In the genomic region with DNA sequence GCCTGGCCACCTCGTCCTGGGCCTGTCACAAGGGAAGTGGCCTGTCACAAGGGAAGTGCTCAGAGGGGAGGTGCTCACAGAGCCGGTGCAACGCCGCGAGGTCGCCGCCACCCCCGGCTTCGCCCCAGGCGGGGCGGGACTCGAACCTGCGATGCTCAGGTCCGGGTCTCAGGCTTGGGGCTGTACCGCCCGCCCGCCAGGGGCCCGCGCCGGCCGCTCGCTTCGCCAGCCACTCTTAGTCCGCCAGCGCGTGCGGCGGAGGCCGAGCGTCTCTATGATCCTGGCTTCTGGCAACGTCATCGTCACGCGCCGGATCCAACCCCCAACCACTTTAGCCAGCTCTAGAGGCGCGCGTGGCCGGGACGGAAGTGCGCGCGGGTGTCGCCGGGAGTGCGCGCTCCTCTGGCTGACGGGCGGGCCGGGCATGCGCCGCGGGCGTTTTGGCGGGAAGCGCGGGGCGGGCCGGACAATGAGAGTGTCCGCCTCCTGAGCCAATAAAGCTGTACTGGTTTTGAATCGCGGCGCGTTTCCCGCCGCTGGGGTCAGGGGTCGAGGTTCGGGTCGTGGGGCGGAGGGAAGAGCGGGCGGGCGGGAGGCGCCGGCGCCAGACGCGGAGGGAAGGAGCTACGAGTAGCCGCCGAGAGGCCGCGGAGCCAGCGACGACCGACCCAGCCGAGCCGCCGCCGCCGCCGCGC, we compare ENCODE assay signal across 1 cellular context.
TF ChIP-seq lines count a peak whose summit lies in the region.

TRMT2A (minus strand) TSS at position 276 of the 695 bp plus-strand sequence. CDS start 320 bp downstream, outside the sequence.

TF ChIP-seq in GM12878, 131 proteins besides CTCF, POLR2A, EP300 and RAD21 (continued from another document and continues in another):
- TF ChIP-seq, protein P1, sequence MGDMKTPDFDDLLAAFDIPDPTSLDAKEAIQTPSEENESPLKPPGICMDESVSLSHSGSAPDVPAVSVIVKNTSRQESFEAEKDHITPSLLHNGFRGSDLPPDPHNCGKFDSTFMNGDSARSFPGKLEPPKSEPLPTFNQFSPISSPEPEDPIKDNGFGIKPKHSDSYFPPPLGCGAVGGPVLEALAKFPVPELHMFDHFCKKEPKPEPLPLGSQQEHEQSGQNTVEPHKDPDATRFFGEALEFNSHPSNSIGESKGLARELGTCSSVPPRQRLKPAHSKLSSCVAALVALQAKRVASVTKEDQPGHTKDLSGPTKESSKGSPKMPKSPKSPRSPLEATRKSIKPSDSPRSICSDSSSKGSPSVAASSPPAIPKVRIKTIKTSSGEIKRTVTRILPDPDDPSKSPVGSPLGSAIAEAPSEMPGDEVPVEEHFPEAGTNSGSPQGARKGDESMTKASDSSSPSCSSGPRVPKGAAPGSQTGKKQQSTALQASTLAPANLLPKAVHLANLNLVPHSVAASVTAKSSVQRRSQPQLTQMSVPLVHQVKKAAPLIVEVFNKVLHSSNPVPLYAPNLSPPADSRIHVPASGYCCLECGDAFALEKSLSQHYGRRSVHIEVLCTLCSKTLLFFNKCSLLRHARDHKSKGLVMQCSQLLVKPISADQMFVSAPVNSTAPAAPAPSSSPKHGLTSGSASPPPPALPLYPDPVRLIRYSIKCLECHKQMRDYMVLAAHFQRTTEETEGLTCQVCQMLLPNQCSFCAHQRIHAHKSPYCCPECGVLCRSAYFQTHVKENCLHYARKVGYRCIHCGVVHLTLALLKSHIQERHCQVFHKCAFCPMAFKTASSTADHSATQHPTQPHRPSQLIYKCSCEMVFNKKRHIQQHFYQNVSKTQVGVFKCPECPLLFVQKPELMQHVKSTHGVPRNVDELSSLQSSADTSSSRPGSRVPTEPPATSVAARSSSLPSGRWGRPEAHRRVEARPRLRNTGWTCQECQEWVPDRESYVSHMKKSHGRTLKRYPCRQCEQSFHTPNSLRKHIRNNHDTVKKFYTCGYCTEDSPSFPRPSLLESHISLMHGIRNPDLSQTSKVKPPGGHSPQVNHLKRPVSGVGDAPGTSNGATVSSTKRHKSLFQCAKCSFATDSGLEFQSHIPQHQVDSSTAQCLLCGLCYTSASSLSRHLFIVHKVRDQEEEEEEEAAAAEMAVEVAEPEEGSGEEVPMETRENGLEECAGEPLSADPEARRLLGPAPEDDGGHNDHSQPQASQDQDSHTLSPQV (IDR thresholded peaks at IDR 0.05) = no peak; the same call in 1 of the 2 replicates
- TF ChIP-seq HSF1 (IDR thresholded peaks at IDR 0.05; ENCODE audit: low read depth, low read length) = peak; percentile 56; the same call in 1 of the 2 replicates
- TF ChIP-seq BMI1 (IDR thresholded peaks at IDR 0.05; ENCODE audit: borderline replicate concordance) = no peak
- TF ChIP-seq CHD1 (IDR thresholded peaks at IDR 0.05; ENCODE audit: low read depth, low read length) = no peak
- peak; percentile 35; the same call in 1 of the 2 replicates for TF ChIP-seq SMAD5 (IDR thresholded peaks at IDR 0.05; ENCODE audit: low read depth)
- TF ChIP-seq NFIC (IDR thresholded peaks at IDR 0.05; ENCODE audit: low read depth, low read length) = no peak
- peak; percentile 67 for TF ChIP-seq MYC (IDR thresholded peaks at IDR 0.05; ENCODE audit: insufficient read depth, insufficient read length, insufficient replicate concordance, low read length, severe bottlenecking)
- TF ChIP-seq RAD51 (IDR thresholded peaks at IDR 0.05) = no peak
- TF ChIP-seq CBX3 (IDR thresholded peaks at IDR 0.05; ENCODE audit: borderline replicate concordance, low read depth) = no peak
- TF ChIP-seq MEF2A (IDR thresholded peaks at IDR 0.05; ENCODE audit: insufficient read depth, low read depth, low read length) = peak; percentile 55; the same call in 1 of the 2 replicates
- no peak for TF ChIP-seq ATF7 (IDR thresholded peaks at IDR 0.05; ENCODE audit: low read depth)
- TF ChIP-seq REST (IDR thresholded peaks at IDR 0.05; ENCODE audit: low read depth, low read length) = no peak
- no peak for TF ChIP-seq ZSCAN29 (IDR thresholded peaks at IDR 0.05)
- peak; percentile 89 for TF ChIP-seq E2F4 (IDR thresholded peaks at IDR 0.05; ENCODE audit: low read depth, low read length)
- TF ChIP-seq, protein P2, sequence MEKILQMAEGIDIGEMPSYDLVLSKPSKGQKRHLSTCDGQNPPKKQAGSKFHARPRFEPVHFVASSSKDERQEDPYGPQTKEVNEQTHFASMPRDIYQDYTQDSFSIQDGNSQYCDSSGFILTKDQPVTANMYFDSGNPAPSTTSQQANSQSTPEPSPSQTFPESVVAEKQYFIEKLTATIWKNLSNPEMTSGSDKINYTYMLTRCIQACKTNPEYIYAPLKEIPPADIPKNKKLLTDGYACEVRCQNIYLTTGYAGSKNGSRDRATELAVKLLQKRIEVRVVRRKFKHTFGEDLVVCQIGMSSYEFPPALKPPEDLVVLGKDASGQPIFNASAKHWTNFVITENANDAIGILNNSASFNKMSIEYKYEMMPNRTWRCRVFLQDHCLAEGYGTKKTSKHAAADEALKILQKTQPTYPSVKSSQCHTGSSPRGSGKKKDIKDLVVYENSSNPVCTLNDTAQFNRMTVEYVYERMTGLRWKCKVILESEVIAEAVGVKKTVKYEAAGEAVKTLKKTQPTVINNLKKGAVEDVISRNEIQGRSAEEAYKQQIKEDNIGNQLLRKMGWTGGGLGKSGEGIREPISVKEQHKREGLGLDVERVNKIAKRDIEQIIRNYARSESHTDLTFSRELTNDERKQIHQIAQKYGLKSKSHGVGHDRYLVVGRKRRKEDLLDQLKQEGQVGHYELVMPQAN (conservative IDR thresholded peaks at IDR 0.05) = peak; percentile 76
- TF ChIP-seq ZBTB4 (CRISPR knock-in tag; IDR thresholded peaks at IDR 0.05) = no peak
- TF ChIP-seq SP1 (IDR thresholded peaks at IDR 0.05; ENCODE audit: low read depth, low read length) = peak; percentile 62
- TF ChIP-seq MYB (IDR thresholded peaks at IDR 0.05; ENCODE audit: borderline replicate concordance, low read depth, low read length) = no peak
- TF ChIP-seq NR2C2 (IDR thresholded peaks at IDR 0.05; ENCODE audit: borderline replicate concordance, control insufficient read depth, insufficient read length, low read depth) = peak; percentile 67
- TF ChIP-seq YBX1 (IDR thresholded peaks at IDR 0.05) = no peak
- TF ChIP-seq, protein P3, sequence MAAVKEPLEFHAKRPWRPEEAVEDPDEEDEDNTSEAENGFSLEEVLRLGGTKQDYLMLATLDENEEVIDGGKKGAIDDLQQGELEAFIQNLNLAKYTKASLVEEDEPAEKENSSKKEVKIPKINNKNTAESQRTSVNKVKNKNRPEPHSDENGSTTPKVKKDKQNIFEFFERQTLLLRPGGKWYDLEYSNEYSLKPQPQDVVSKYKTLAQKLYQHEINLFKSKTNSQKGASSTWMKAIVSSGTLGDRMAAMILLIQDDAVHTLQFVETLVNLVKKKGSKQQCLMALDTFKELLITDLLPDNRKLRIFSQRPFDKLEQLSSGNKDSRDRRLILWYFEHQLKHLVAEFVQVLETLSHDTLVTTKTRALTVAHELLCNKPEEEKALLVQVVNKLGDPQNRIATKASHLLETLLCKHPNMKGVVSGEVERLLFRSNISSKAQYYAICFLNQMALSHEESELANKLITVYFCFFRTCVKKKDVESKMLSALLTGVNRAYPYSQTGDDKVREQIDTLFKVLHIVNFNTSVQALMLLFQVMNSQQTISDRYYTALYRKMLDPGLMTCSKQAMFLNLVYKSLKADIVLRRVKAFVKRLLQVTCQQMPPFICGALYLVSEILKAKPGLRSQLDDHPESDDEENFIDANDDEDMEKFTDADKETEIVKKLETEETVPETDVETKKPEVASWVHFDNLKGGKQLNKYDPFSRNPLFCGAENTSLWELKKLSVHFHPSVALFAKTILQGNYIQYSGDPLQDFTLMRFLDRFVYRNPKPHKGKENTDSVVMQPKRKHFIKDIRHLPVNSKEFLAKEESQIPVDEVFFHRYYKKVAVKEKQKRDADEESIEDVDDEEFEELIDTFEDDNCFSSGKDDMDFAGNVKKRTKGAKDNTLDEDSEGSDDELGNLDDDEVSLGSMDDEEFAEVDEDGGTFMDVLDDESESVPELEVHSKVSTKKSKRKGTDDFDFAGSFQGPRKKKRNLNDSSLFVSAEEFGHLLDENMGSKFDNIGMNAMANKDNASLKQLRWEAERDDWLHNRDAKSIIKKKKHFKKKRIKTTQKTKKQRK (IDR thresholded peaks at IDR 0.05; ENCODE audit: low read depth, low read length) = no peak
- TF ChIP-seq TCF12 (IDR thresholded peaks at IDR 0.05; ENCODE audit: low read depth, low read length) = no peak
- TF ChIP-seq TBL1XR1 (IDR thresholded peaks at IDR 0.05; ENCODE audit: low read depth, low read length) = 0 out of 2 replicates have a peak, but pooled peaks have one; percentile 74
- TF ChIP-seq SREBF1 (IDR thresholded peaks at IDR 0.05; ENCODE audit: low read length) = peak; percentile 83; the same call in 1 of the 2 replicates
- TF ChIP-seq CREM (IDR thresholded peaks at IDR 0.05; ENCODE audit: low read depth) = peak; percentile 99
- peak; percentile 59 for TF ChIP-seq E4F1 (IDR thresholded peaks at IDR 0.05; ENCODE audit: borderline replicate concordance, partially characterized antibody)
- TF ChIP-seq HCFC1 (IDR thresholded peaks at IDR 0.05; ENCODE audit: low read length) = peak; percentile 80
